1 cellular context compared by ENCODE assay signal in the genomic region with DNA sequence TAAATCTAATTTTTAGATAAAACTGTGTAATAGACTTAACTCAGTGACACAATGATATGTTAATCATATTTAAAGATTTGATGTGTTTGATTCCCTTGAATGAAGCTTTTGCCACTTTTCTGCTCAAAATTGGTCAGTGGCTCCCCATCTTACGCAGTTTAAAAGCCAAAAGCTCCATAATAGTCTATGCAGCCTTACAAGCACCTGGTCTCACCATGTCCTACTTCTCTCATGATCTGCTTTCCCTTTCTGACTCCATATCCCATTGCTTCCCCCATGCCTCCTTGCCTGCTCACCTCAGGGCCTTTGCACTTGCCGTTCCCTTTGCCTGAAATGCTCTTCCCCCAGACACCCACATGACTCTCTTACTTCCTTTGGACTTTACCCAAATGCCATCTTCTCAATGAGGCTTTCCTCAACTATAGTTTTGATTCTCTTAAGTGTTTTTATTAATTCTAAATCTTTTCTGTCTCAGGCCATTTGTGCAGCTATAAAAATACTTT.
TF ChIP-seq lines count a peak whose summit lies in the region.

No MANE protein-coding gene starts in this region.

TF ChIP-seq in K562, 482 proteins besides CTCF, POLR2A, EP300 and RAD21 (continued from another document):
- no peak for TF ChIP-seq HMGN3 (IDR thresholded peaks at IDR 0.05; ENCODE audit: borderline replicate concordance, extremely low read depth, insufficient read length, low read depth, low read length)
- no peak for TF ChIP-seq GTF2E2 (tag; IDR thresholded peaks at IDR 0.05)
- no peak for TF ChIP-seq COPS2 (conservative IDR thresholded peaks at IDR 0.05)
- no peak for TF ChIP-seq MTA3 (IDR thresholded peaks at IDR 0.05; ENCODE audit: borderline replicate concordance)
- no peak for TF ChIP-seq TSC22D4 (tag; IDR thresholded peaks at IDR 0.05)
- TF ChIP-seq MCM2 (IDR thresholded peaks at IDR 0.05; ENCODE audit: low read depth): no peak
- no peak for TF ChIP-seq FIP1L1 (IDR thresholded peaks at IDR 0.05; ENCODE audit: low read depth, low read length, poor library complexity, severe bottlenecking)
- TF ChIP-seq MCM7 (IDR thresholded peaks at IDR 0.05): no peak
- no peak for TF ChIP-seq TAF9B (IDR thresholded peaks at IDR 0.05; ENCODE audit: partially characterized antibody)
- TF ChIP-seq, protein P1, sequence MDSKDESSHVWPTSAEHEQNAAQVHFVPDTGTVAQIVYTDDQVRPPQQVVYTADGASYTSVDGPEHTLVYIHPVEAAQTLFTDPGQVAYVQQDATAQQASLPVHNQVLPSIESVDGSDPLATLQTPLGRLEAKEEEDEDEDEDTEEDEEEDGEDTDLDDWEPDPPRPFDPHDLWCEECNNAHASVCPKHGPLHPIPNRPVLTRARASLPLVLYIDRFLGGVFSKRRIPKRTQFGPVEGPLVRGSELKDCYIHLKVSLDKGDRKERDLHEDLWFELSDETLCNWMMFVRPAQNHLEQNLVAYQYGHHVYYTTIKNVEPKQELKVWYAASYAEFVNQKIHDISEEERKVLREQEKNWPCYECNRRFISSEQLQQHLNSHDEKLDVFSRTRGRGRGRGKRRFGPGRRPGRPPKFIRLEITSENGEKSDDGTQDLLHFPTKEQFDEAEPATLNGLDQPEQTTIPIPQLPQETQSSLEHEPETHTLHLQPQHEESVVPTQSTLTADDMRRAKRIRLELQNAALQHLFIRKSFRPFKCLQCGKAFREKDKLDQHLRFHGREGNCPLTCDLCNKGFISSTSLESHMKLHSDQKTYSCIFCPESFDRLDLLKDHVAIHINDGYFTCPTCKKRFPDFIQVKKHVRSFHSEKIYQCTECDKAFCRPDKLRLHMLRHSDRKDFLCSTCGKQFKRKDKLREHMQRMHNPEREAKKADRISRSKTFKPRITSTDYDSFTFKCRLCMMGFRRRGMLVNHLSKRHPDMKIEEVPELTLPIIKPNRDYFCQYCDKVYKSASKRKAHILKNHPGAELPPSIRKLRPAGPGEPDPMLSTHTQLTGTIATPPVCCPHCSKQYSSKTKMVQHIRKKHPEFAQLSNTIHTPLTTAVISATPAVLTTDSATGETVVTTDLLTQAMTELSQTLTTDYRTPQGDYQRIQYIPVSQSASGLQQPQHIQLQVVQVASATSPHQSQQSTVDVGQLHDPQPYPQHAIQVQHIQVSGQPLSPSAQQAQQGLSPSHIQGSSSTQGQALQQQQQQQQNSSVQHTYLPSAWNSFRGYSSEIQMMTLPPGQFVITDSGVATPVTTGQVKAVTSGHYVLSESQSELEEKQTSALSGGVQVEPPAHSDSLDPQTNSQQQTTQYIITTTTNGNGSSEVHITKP (IDR thresholded peaks at IDR 0.05; ENCODE audit: partially characterized antibody): no peak
- no peak for TF ChIP-seq SAFB (IDR thresholded peaks at IDR 0.05; ENCODE audit: borderline replicate concordance, low read depth, low read length)
- peak; percentile 36 to 42; a peak in 1 of 4 replicates for TF ChIP-seq KDM1A (IDR thresholded peaks at IDR 0.05)
- TF ChIP-seq CXXC5 (CRISPR knock-in tag; IDR thresholded peaks at IDR 0.05): no peak
- peak; percentile 65; the same call in 1 of the 2 replicates for TF ChIP-seq SMARCA5 (IDR thresholded peaks at IDR 0.05)
- no peak for TF ChIP-seq ELF1 (tag; IDR thresholded peaks at IDR 0.05)
- TF ChIP-seq, protein P2, sequence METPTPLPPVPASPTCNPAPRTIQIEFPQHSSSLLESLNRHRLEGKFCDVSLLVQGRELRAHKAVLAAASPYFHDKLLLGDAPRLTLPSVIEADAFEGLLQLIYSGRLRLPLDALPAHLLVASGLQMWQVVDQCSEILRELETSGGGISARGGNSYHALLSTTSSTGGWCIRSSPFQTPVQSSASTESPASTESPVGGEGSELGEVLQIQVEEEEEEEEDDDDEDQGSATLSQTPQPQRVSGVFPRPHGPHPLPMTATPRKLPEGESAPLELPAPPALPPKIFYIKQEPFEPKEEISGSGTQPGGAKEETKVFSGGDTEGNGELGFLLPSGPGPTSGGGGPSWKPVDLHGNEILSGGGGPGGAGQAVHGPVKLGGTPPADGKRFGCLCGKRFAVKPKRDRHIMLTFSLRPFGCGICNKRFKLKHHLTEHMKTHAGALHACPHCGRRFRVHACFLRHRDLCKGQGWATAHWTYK (CRISPR knock-in tag; IDR thresholded peaks at IDR 0.05): no peak
- no peak for TF ChIP-seq BDP1 (IDR thresholded peaks at IDR 0.05; ENCODE audit: insufficient read depth, insufficient read length)
- TF ChIP-seq ETV5 (CRISPR knock-in tag; IDR thresholded peaks at IDR 0.05; ENCODE audit: low read depth): no peak
- TF ChIP-seq, protein P3, sequence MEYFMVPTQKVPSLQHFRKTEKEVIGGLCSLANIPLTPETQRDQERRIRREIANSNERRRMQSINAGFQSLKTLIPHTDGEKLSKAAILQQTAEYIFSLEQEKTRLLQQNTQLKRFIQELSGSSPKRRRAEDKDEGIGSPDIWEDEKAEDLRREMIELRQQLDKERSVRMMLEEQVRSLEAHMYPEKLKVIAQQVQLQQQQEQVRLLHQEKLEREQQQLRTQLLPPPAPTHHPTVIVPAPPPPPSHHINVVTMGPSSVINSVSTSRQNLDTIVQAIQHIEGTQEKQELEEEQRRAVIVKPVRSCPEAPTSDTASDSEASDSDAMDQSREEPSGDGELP (CRISPR knock-in tag; IDR thresholded peaks at IDR 0.05; ENCODE audit: borderline replicate concordance): no peak
- TF ChIP-seq, protein P4, sequence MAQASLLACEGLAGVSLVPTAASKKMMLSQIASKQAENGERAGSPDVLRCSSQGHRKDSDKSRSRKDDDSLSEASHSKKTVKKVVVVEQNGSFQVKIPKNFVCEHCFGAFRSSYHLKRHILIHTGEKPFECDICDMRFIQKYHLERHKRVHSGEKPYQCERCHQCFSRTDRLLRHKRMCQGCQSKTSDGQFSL (CRISPR knock-in tag; IDR thresholded peaks at IDR 0.05): no peak
- TF ChIP-seq, protein P4 (tag; IDR thresholded peaks at IDR 0.05): no peak
- TF ChIP-seq RCOR1 (IDR thresholded peaks at IDR 0.05; ENCODE audit: borderline replicate concordance in 1 of 2, low read depth in 2 of 2, low read length in 2 of 2): 0 out of 4 replicates have a peak, but pooled peaks of 1 of the 2 experiments have one; percentile 17
- no peak for TF ChIP-seq MEF2A (IDR thresholded peaks at IDR 0.05; ENCODE audit: control insufficient read depth, low read depth, low read length)
- peak; percentile 90 for TF ChIP-seq RBM25 (IDR thresholded peaks at IDR 0.05; ENCODE audit: low read depth, low read length, severe bottlenecking)
- no peak for TF ChIP-seq ATF7 (IDR thresholded peaks at IDR 0.05)
